8 cellular contexts compared by ENCODE assay signal in the genomic region with DNA sequence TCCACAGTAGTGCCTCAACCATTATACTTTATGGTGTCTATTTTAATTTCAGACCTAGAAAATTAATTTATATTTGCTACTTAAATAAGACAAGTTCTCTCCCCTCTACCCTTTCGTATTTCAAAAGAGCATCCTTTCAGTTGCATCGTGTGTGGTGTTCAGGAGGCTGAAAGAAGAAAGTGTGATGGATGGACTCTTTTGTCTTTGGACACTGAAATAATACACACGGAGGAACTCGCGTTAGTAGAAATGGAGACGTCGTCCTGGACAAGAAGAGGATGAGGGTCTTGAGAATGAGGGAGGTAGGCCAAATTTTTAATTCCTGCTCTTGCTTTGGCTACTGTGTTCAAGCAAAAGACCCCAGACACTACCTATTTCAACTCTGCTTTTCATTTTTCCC. TPM values are rescaled to one million over a fixed set of nuclear protein-coding genes. Genes with fewer than 3 reads are reported as not detected.
DNase-seq lines count a peak whose midpoint lies in the region; ATAC-seq, FAIRE-seq and TF ChIP-seq lines count a peak whose summit lies in the region.

No MANE protein-coding gene starts in this region.

- TF ChIP-seq POLR2A in H54 (IDR thresholded peaks at IDR 0.05; ENCODE audit: low read depth, low read length): no peak

- H3K4me3 ChIP-seq in right atrium auricular region: peak overlapping the region; percentile 76 to 92
- H3K4me3 ChIP-seq in astrocyte of the spinal cord (ENCODE audit: low read depth, low read length): peak overlapping the region; percentile 87
- peak overlapping the region; percentile 90 for H3K4me3 ChIP-seq in mesendoderm (ENCODE audit: low read length)
- peak overlapping the region; percentile 66 to 77 for H3K4me3 ChIP-seq in aorta (ENCODE audit: low read length in 2 of 2)

- H3K4me1 ChIP-seq in right atrium auricular region (peaks cover 0 to 13% of the 10 kb centered on the region in 2 donors), mesendoderm (ENCODE audit: control insufficient read depth, low read depth, low read length) (peaks cover 5% of the 10 kb centered on the region), aorta (ENCODE audit: control insufficient read depth in 1 of 2, insufficient read depth in 2 of 2, low read length in 2 of 2) (peaks cover 0 to 2% of the 10 kb centered on the region in 2 donors)

- H4K5ac ChIP-seq in mesendoderm (ENCODE audit: low read length): no peak overlapping the region

- no peak for TF ChIP-seq CTCF in right atrium auricular region (IDR thresholded peaks at IDR 0.05)
- no peak for TF ChIP-seq CTCF in astrocyte of the spinal cord (IDR thresholded peaks at IDR 0.05; ENCODE audit: low read depth, low read length)

- H3K79me2 ChIP-seq in mesendoderm (ENCODE audit: control insufficient read depth, insufficient read depth, low read length): no peaks in the 10 kb centered on the region

- H3K27ac ChIP-seq in right atrium auricular region (peak overlapping the region in 1 of 2 donors; percentile 74), mesendoderm (ENCODE audit: low read depth, low read length) (no peak overlapping the region), aorta (ENCODE audit: low read depth in 1 of 2, low read length in 2 of 2) (no peak overlapping the region)

- FAIRE-seq in H54 (lab: Jason Lieb, UNC): no peak

- DNase-seq in right atrium auricular region (ENCODE audit: low spot score): no peak
- no peak for DNase-seq in cardiac septum (ENCODE audit: low spot score)
- no peak for DNase-seq in astrocyte of the spinal cord (ENCODE audit: low read depth, low spot score)
- DNase-seq in mesendoderm: no peak
- no peak for DNase-seq in aorta
- DNase-seq in NK-92 treated with Interleukin-12 subunit alpha and Interleukin-12 subunit beta, amount 100 ng/mL, for 24 hours (lab: John Stamatoyannopoulos, UW): no peak
- DNase-seq in H54 (ENCODE audit: insufficient read length, low spot score): no peak
- no peak for DNase-seq in effector CD4-positive, alpha-beta T cell

- intact Hi-C loops in cardiac septum (cut with DNase I): loop anchor here (5.0 kb wide), 1 partner anchor 54 kb away; a partner anchor contains a TSS
- intact Hi-C loops in aorta (cut with DNase I): no loop called here

- peak overlapping the region; percentile 98 for H3K56ac ChIP-seq in mesendoderm (ENCODE audit: low read length)

- H3K36me3 ChIP-seq in right atrium auricular region (no peaks in the 10 kb centered on the region), mesendoderm (ENCODE audit: control insufficient read depth, insufficient read depth, low read length) (no peaks in the 10 kb centered on the region), aorta (ENCODE audit: control insufficient read depth in 1 of 2, insufficient read depth in 2 of 2, low read length in 1 of 2) (no peaks in the 10 kb centered on the region)

- no peak overlapping the region for H3K18ac ChIP-seq in mesendoderm (ENCODE audit: low read length)

- H3K9ac ChIP-seq in mesendoderm (ENCODE audit: low read length): peak overlapping the region; percentile 93

- no peak overlapping the region for H2BK5ac ChIP-seq in mesendoderm (ENCODE audit: low read length)

- no peak for ATAC-seq in aorta (ENCODE audit: low FRiP score)

- no peak overlapping the region for H2BK120ac ChIP-seq in mesendoderm (ENCODE audit: low read depth, low read length)

- no CpG with 5 or more reads among the region's 7 CpGs for WGBS in mesendoderm (ENCODE audit: extremely low coverage, insufficient coverage, low lambda C conversion rate)
- 31 to 37% methylated on average over 7 of the region's 7 CpGs for WGBS in aorta, 2 donors

- H3K23ac ChIP-seq in mesendoderm (ENCODE audit: low read length): no peak overlapping the region

- peak overlapping the region; percentile 27 for H3K4me2 ChIP-seq in mesendoderm (ENCODE audit: low read length)

- no peak overlapping the region for H2BK15ac ChIP-seq in mesendoderm (replicated peaks; ENCODE audit: low read depth)

- no peak overlapping the region for H3K4ac ChIP-seq in mesendoderm (ENCODE audit: low read depth, low read length)

- H3K9me3 ChIP-seq in right atrium auricular region: no peaks in the 10 kb centered on the region
- H3K9me3 ChIP-seq in aorta (ENCODE audit: control insufficient read depth, low read length): no peaks in the 10 kb centered on the region

- in situ Hi-C loops in astrocyte of the spinal cord (cut with HindIII; ENCODE audit: low sequenced_read_pairs): no loop called here

- no peaks in the 10 kb centered on the region for H3K79me1 ChIP-seq in mesendoderm (ENCODE audit: low read length)

- no peak overlapping the region for H4K8ac ChIP-seq in mesendoderm (ENCODE audit: low read depth, low read length)

- H2AK5ac ChIP-seq in mesendoderm (ENCODE audit: low read length): no peak overlapping the region

- H3K27me3 ChIP-seq in right atrium auricular region (no peaks in the 10 kb centered on the region), mesendoderm (ENCODE audit: insufficient read depth, low read length, poor library complexity) (no peaks in the 10 kb centered on the region), aorta (ENCODE audit: control insufficient read depth in 1 of 2, insufficient read depth in 2 of 2, low read length in 1 of 2) (no peaks in the 10 kb centered on the region)

RNA-seq across cellular contexts. Expression of a gene that starts 0.9 kb away (rescaled TPM):
- total RNA-seq in right atrium auricular region: 1 to 10 TPM; 6.6 to 7.5 TPM
- total RNA-seq in cardiac septum: 5.6 TPM
- polyA plus RNA-seq in mesendoderm (2013, experiment 1 of 2): 7.0 TPM
- 7.3 TPM for polyA plus RNA-seq in mesendoderm (2013, experiment 2 of 2)
- total RNA-seq in aorta: 1 to 10 TPM; 8.0 to 9.4 TPM
- 1 to 10 TPM; 2.5 to 4.0 TPM for polyA plus RNA-seq in aorta

RNA-seq across cellular contexts. Expression of a gene that starts 1.2 kb away (rescaled TPM):
- total RNA-seq in right atrium auricular region (under 1 TPM; 0.26 to 0.39 TPM), cardiac septum (0.11 TPM), aorta (under 1 TPM; 0.42 to 0.71 TPM)
- 1.4 TPM for polyA plus RNA-seq in mesendoderm (2013, experiment 1 of 2)
- polyA plus RNA-seq in mesendoderm (2013, experiment 2 of 2): 1.5 TPM
- 1 to 10 TPM in 1 of 2 donors, under 1 TPM in 1; 0.36 to 7.4 TPM for polyA plus RNA-seq in aorta

RNA-seq across cellular contexts. Expression of a gene that starts 47.4 kb away (rescaled TPM):
- total RNA-seq in right atrium auricular region: not detected
- not detected for total RNA-seq in cardiac septum
- polyA plus RNA-seq in mesendoderm (2013, experiment 1 of 2): 0.04 TPM
- polyA plus RNA-seq in mesendoderm (2013, experiment 2 of 2): 0.07 TPM
- 1 to 10 TPM in 1 of 2 donors, under 1 TPM in 1; 0.32 to 1.0 TPM for total RNA-seq in aorta
- polyA plus RNA-seq in aorta: under 1 TPM in 1 of 2 donors, not detected in 1; 0.13 TPM

RNA-seq across cellular contexts. Expression of a gene that starts 55.1 kb away (rescaled TPM):
- total RNA-seq in right atrium auricular region: 10 to 100 TPM in 1 of 2 donors, 1 to 10 TPM in 1; 5.5 to 10.7 TPM
- total RNA-seq in cardiac septum: 10.9 TPM
- polyA plus RNA-seq in mesendoderm (2013, experiment 1 of 2): 13.4 TPM
- 13.7 TPM for polyA plus RNA-seq in mesendoderm (2013, experiment 2 of 2)
- total RNA-seq in aorta: 1 to 10 TPM; 5.8 to 8.6 TPM
- polyA plus RNA-seq in aorta: 10 to 100 TPM in 1 of 2 donors, 1 to 10 TPM in 1; 9.9 to 17.2 TPM

RNA-seq across cellular contexts. Expression of a gene that starts 55.3 kb away (rescaled TPM):
- 10 to 100 TPM in 1 of 2 donors, 1 to 10 TPM in 1; 9.7 to 11.5 TPM for total RNA-seq in right atrium auricular region
- 19.9 TPM for total RNA-seq in cardiac septum
- 13.4 TPM for polyA plus RNA-seq in mesendoderm (2013, experiment 1 of 2)
- 13.7 TPM for polyA plus RNA-seq in mesendoderm (2013, experiment 2 of 2)
- total RNA-seq in aorta: 10 to 100 TPM; 15.6 to 23.4 TPM
- polyA plus RNA-seq in aorta: 10 to 100 TPM in 1 of 2 donors, 1 to 10 TPM in 1; 3.1 to 20.3 TPM
